1 cellular context compared by ENCODE assay signal in the genomic region with DNA sequence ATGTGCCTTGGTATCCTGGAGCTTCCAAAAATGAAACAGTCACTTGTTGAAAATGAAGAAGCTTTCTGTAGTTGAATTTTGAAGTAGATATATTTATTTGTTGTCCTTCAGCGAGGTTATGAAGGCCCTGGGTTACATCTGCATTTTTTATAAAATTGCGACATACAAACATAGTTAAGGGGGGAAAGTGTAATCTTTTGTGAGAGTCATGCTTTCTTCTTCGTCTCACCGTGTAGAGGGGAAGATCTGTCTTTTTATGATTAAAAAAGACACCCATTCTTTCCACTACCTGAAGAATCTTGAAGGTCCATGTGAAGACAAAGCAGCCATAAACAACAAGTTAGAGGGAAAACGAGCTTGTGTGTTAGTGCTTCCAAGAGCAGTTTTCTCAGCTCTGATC.
TF ChIP-seq lines count a peak whose summit lies in the region.

No MANE protein-coding gene starts in this region.

TF ChIP-seq in GM12878, 131 proteins besides CTCF, POLR2A, EP300 and RAD21 (continued from another document):
- no peak for TF ChIP-seq ZNF622 (IDR thresholded peaks at IDR 0.05)
- no peak for TF ChIP-seq ZNF592 (IDR thresholded peaks at IDR 0.05)
- TF ChIP-seq CHD2 (IDR thresholded peaks at IDR 0.05; ENCODE audit: borderline replicate concordance, low read depth, low read length): no peak
- no peak for TF ChIP-seq SUZ12 (IDR thresholded peaks at IDR 0.05; ENCODE audit: unreplicated experiment)
- TF ChIP-seq SMC3 (IDR thresholded peaks at IDR 0.05; ENCODE audit: borderline replicate concordance, low read length): no peak
- no peak for TF ChIP-seq USF1 (IDR thresholded peaks at IDR 0.05; ENCODE audit: borderline replicate concordance, extremely low read length, insufficient read depth, low read depth, low read length)
- no peak for TF ChIP-seq CREM (IDR thresholded peaks at IDR 0.05; ENCODE audit: low read depth)
- TF ChIP-seq, protein P1, sequence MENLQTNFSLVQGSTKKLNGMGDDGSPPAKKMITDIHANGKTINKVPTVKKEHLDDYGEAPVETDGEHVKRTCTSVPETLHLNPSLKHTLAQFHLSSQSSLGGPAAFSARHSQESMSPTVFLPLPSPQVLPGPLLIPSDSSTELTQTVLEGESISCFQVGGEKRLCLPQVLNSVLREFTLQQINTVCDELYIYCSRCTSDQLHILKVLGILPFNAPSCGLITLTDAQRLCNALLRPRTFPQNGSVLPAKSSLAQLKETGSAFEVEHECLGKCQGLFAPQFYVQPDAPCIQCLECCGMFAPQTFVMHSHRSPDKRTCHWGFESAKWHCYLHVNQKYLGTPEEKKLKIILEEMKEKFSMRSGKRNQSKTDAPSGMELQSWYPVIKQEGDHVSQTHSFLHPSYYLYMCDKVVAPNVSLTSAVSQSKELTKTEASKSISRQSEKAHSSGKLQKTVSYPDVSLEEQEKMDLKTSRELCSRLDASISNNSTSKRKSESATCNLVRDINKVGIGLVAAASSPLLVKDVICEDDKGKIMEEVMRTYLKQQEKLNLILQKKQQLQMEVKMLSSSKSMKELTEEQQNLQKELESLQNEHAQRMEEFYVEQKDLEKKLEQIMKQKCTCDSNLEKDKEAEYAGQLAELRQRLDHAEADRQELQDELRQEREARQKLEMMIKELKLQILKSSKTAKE (IDR thresholded peaks at IDR 0.05; ENCODE audit: low read depth, poor library complexity, severe bottlenecking): no peak
- TF ChIP-seq PAX8 (IDR thresholded peaks at IDR 0.05): no peak
- no peak for TF ChIP-seq ZBTB33 (IDR thresholded peaks at IDR 0.05)
- TF ChIP-seq TCF7 (IDR thresholded peaks at IDR 0.05; ENCODE audit: borderline replicate concordance): no peak
